8 cellular contexts compared by ENCODE assay signal in genomic region chr16:380837-381787, GRCh38. TPM values are rescaled to one million over a fixed set of nuclear protein-coding genes. Genes with fewer than 3 reads are reported as not detected.
DNase-seq lines count a peak whose midpoint lies in the region; ATAC-seq and TF ChIP-seq lines count a peak whose summit lies in the region.

No MANE protein-coding gene starts in this region.

- ATAC-seq in GM19023 (IDR thresholded peaks at IDR 0.05; ENCODE audit: unreplicated experiment) (peak; percentile 26), HG02938 (IDR thresholded peaks at IDR 0.05; ENCODE audit: unreplicated experiment) (no peak)
- ATAC-seq in activated naive CD4-positive, alpha-beta T cell treated with anti-CD3 and anti-CD28 coated beads, Interleukin-2, amount 50 U/mL, for 72 hours, result peak; percentile 13 to 48

- no peak for TF ChIP-seq CTCF in AG10803 (conservative IDR thresholded peaks at IDR 0.05; ENCODE audit: low read length)
- no peak for TF ChIP-seq CTCF in HL-60 (IDR thresholded peaks at IDR 0.05; ENCODE audit: insufficient read depth, low read length)

- no peaks in the 10 kb centered on the region for H3K9me3 Mint-ChIP-seq in activated naive CD4-positive, alpha-beta T cell treated with anti-CD3 and anti-CD28 coated beads, Interleukin-2, amount 50 U/mL, for 72 hours

- H3K27ac Mint-ChIP-seq in activated naive CD4-positive, alpha-beta T cell treated with anti-CD3 and anti-CD28 coated beads, Interleukin-2, amount 50 U/mL, for 72 hours, result peak overlapping the region in 1 of 2 donors; percentile 64

- no peaks in the 10 kb centered on the region for H3K36me3 Mint-ChIP-seq in activated naive CD4-positive, alpha-beta T cell treated with anti-CD3 and anti-CD28 coated beads, Interleukin-2, amount 50 U/mL, for 72 hours

- H3K27ac ChIP-seq in HL-60 (replicated peaks) (peak overlapping the region; percentile 56), iPS DF 6.9 (ENCODE audit: low read length) (no peak overlapping the region), skeletal muscle tissue (ENCODE audit: low read depth, low read length) (no peak overlapping the region)

- H3K27me3 ChIP-seq in HL-60 (ENCODE audit: insufficient read depth, poor library complexity, severe bottlenecking) (no peaks in the 10 kb centered on the region), iPS DF 6.9 (ENCODE audit: control insufficient read depth, insufficient read depth, low read length) (no peaks in the 10 kb centered on the region), skeletal muscle tissue (ENCODE audit: control insufficient read depth in 3 of 3, insufficient read depth in 3 of 3, low read length in 3 of 3) (no peaks in the 10 kb centered on the region)

- peak overlapping the region; percentile 57 to 83 (median 74) for H3K9ac ChIP-seq in skeletal muscle tissue (ENCODE audit: low read depth in 1 of 3, low read length in 3 of 3)

- peaks cover 14% of the 10 kb centered on the region for H3K4me1 ChIP-seq in iPS DF 6.9 (ENCODE audit: control insufficient read depth, insufficient read depth, low read length)
- peaks cover 23 to 36% (median 23%) of the 10 kb centered on the region in 3 donors for H3K4me1 ChIP-seq in skeletal muscle tissue (ENCODE audit: control insufficient read depth in 3 of 3, insufficient read depth in 3 of 3, low read length in 3 of 3)

- no CpG with 5 or more reads among the region's 83 CpGs for WGBS in iPS DF 6.9 (ENCODE audit: insufficient coverage, insufficient read length)

- no peaks in the 10 kb centered on the region for H3K9me3 ChIP-seq in iPS DF 6.9 (ENCODE audit: control insufficient read depth, insufficient read depth, low read length)
- H3K9me3 ChIP-seq in skeletal muscle tissue (ENCODE audit: control insufficient read depth in 3 of 3, low read length in 3 of 3), result no peaks in the 10 kb centered on the region

- H3K36me3 ChIP-seq in iPS DF 6.9 (ENCODE audit: control insufficient read depth, insufficient read depth, low read length) (peaks cover 15% of the 10 kb centered on the region), skeletal muscle tissue (ENCODE audit: control insufficient read depth in 3 of 3, insufficient read depth in 3 of 3, low read length in 3 of 3) (peaks cover 1 to 3% (median 2%) of the 10 kb centered on the region in 3 donors)

- DNase-seq in AG10803 (ENCODE audit: low read depth) (no peak), HL-60 (ENCODE audit: low read depth in 1 of 2, low spot score in 1 of 2) (no peak), iPS DF 6.9 (ENCODE audit: low read depth, low spot score) (no peak), NOMO-1 treated with DMSO at 0.1 percent for 48 hours (lab: John Stamatoyannopoulos, UW; ENCODE audit: unreplicated experiment) (no peak)
- DNase-seq in activated naive CD4-positive, alpha-beta T cell treated with anti-CD3 and anti-CD28 coated beads, Interleukin-2, amount 50 U/mL, for 72 hours (ENCODE audit: low spot score in 2 of 2), result no peak

- H3K4me3 ChIP-seq in AG10803 (ENCODE audit: low read length) (peak overlapping the region; percentile 72), HL-60 (replicated peaks; ENCODE audit: insufficient read depth, low read length) (peak overlapping the region; percentile 86), iPS DF 6.9 (ENCODE audit: low read length) (peak overlapping the region; percentile 89), skeletal muscle tissue (ENCODE audit: low read length in 3 of 3) (peak overlapping the region; percentile 60 to 70 (median 68))

RNA-seq across cellular contexts. Expression of gene PGAP6, which starts 0.7 kb away (rescaled TPM):
- 10 to 100 TPM; 18.5 to 46.1 TPM for total RNA-seq in activated naive CD4-positive, alpha-beta T cell treated with anti-CD3 and anti-CD28 coated beads, Interleukin-2, amount 50 U/mL, for 72 hours
- total RNA-seq in skeletal muscle tissue, result 11.0 TPM

RNA-seq across cellular contexts. Expression of gene MRPL28, which starts 10.8 kb away (rescaled TPM):
- 10 to 100 TPM; 77.9 to 97.7 TPM for total RNA-seq in activated naive CD4-positive, alpha-beta T cell treated with anti-CD3 and anti-CD28 coated beads, Interleukin-2, amount 50 U/mL, for 72 hours
- 43.3 TPM for total RNA-seq in skeletal muscle tissue

RNA-seq across cellular contexts. Expression of gene NME4, which starts 15.9 kb away (rescaled TPM):
- total RNA-seq in activated naive CD4-positive, alpha-beta T cell treated with anti-CD3 and anti-CD28 coated beads, Interleukin-2, amount 50 U/mL, for 72 hours, result 10 to 100 TPM; 15.6 to 58.4 TPM
- total RNA-seq in skeletal muscle tissue, result 21.4 TPM

RNA-seq across cellular contexts. Expression of gene DECR2, which starts 20.6 kb away (rescaled TPM):
- 10 to 100 TPM; 12.6 to 14.6 TPM for total RNA-seq in activated naive CD4-positive, alpha-beta T cell treated with anti-CD3 and anti-CD28 coated beads, Interleukin-2, amount 50 U/mL, for 72 hours
- total RNA-seq in skeletal muscle tissue, result 2.6 TPM

RNA-seq across cellular contexts. Expression of gene AXIN1, which starts 28.6 kb away (rescaled TPM):
- 10 to 100 TPM; 21.4 to 22.8 TPM for total RNA-seq in activated naive CD4-positive, alpha-beta T cell treated with anti-CD3 and anti-CD28 coated beads, Interleukin-2, amount 50 U/mL, for 72 hours
- 8.9 TPM for total RNA-seq in skeletal muscle tissue
